17 cellular contexts compared by ENCODE assay signal in genomic region chr21:36839123-36839522, GRCh38.
DNase-seq lines count a peak whose midpoint lies in the region; ATAC-seq and TF ChIP-seq lines count a peak whose summit lies in the region.
"Had no signal": no experiment of that assay in that cellular context is flagged by ENCODE, and none has a peak within 500 bp of the region (broad histone marks: within the 10 kb centered on the region; RNA-seq: fewer than 3 reads in every experiment).

No MANE protein-coding gene starts in this region.

- H3K36me3 ChIP-seq in left lung (no peaks in the 10 kb centered on the region), trophoblast cell (ENCODE audit: control insufficient read depth in 1 of 2, insufficient read depth in 2 of 2, low read length in 2 of 2) (no peaks in the 10 kb centered on the region)
- H3K36me3 ChIP-seq: adrenal gland, prostate gland, transverse colon had no signal

- peak; percentile 57 for ATAC-seq in left lung
- ATAC-seq in HG03439 (IDR thresholded peaks at IDR 0.05; ENCODE audit: unreplicated experiment): no peak

- no peaks in the 10 kb centered on the region for H3K27me3 ChIP-seq in left lung
- no peaks in the 10 kb centered on the region for H3K27me3 ChIP-seq in trophoblast cell (ENCODE audit: insufficient read depth, low read length)
- H3K27me3 ChIP-seq: adrenal gland, transverse colon had no signal

- H4K8ac ChIP-seq in trophoblast cell (ENCODE audit: low read depth, low read length): no peak overlapping the region

- no peak overlapping the region for H2BK12ac ChIP-seq in trophoblast cell (ENCODE audit: low read length)

- DNase-seq in AG10803 (ENCODE audit: low read depth): peak; percentile 36
- DNase-seq in NCI-H69 (lab: John Stamatoyannopoulos, UW): peak; percentile 57
- peak; percentile 22 to 67 for DNase-seq in cardiac fibroblast (ENCODE audit: low read depth in 2 of 2)
- DNase-seq in left lung: no peak
- no peak for DNase-seq in NCI-H2081 treated with DMSO at 0.1 percent for 48 hours (lab: John Stamatoyannopoulos, UW)
- no peak for DNase-seq in trophoblast cell
- no peak for DNase-seq in activated naive CD4-positive, alpha-beta T cell treated with anti-CD3 and anti-CD28 coated beads for 36 hours
- DNase-seq: activated CD4-positive, alpha-beta T cell treated with anti-CD3 and anti-CD28 coated beads, Interleukin-2, amount 10 ng/mL, durations not matched to agents 7 days and 5 days; activated T-cell treated with anti-CD3 and anti-CD28 coated beads, Interleukin-2, amount 50 U/mL, for 1 hour; kidney; NCI-H446 treated with DMSO at 0.1 percent for 48 hours; stimulated activated CD4-positive, alpha-beta T cell treated with anti-CD3 and anti-CD28 coated beads, Interleukin-1b, Interleukin-23, amount 100 ng/mL, for 48 hours; transverse colon had no signal

- H2BK5ac ChIP-seq in trophoblast cell (ENCODE audit: low read depth, low read length, poor library complexity): no peak overlapping the region

- no peak overlapping the region for H3K14ac ChIP-seq in trophoblast cell (ENCODE audit: low read length)

- no peak overlapping the region for H3K4ac ChIP-seq in trophoblast cell (ENCODE audit: low read depth, low read length)

- H2AFZ ChIP-seq in trophoblast cell (ENCODE audit: insufficient read depth, low read length, poor library complexity): no peak overlapping the region

- CTCF ChIA-PET in activated naive CD4-positive, alpha-beta T cell treated with anti-CD3 and anti-CD28 coated beads for 36 hours (lab: Charles Lee): interaction anchor here (0.6 kb wide), 1 partner anchor 209 kb away, joined by 3 read pairs; no protein-coding TSS in a partner anchor

- H3K4me1 Mint-ChIP-seq in activated naive CD4-positive, alpha-beta T cell treated with anti-CD3 and anti-CD28 coated beads for 36 hours (ENCODE audit: low read depth): no peaks in the 10 kb centered on the region
- H3K4me1 Mint-ChIP-seq: activated CD4-positive, alpha-beta T cell treated with anti-CD3 and anti-CD28 coated beads, Interleukin-2, amount 10 ng/mL, durations not matched to agents 7 days and 5 days; B cell had no signal

- no peak overlapping the region for H2AK5ac ChIP-seq in trophoblast cell (ENCODE audit: low read length)

- H3K27ac ChIP-seq in left lung (no peak overlapping the region), trophoblast cell (ENCODE audit: low read depth, low read length) (no peak overlapping the region)
- H3K27ac ChIP-seq: adrenal gland, prostate gland, transverse colon had no signal

- no peaks in the 10 kb centered on the region for H3K36me3 Mint-ChIP-seq in activated naive CD4-positive, alpha-beta T cell treated with anti-CD3 and anti-CD28 coated beads for 36 hours (ENCODE audit: low read depth)

- no peak overlapping the region for H3K27ac Mint-ChIP-seq in activated naive CD4-positive, alpha-beta T cell treated with anti-CD3 and anti-CD28 coated beads for 36 hours
- H3K27ac Mint-ChIP-seq: activated CD4-positive, alpha-beta T cell treated with anti-CD3 and anti-CD28 coated beads, Interleukin-2, amount 10 ng/mL, durations not matched to agents 7 days and 5 days; B cell had no signal

- H3K79me2 ChIP-seq in trophoblast cell (ENCODE audit: control insufficient read depth, insufficient read depth, low read length, poor library complexity): no peaks in the 10 kb centered on the region

- no peak overlapping the region for H4K91ac ChIP-seq in trophoblast cell (ENCODE audit: low read depth, low read length)

- H3K4me2 ChIP-seq in trophoblast cell (ENCODE audit: low read length): no peak overlapping the region

- no CpG with 5 or more reads among the region's 6 CpGs for WGBS in trophoblast cell (ENCODE audit: extremely low coverage, insufficient coverage, insufficient read length)

- H3K79me1 ChIP-seq in trophoblast cell (ENCODE audit: low read length): no peaks in the 10 kb centered on the region

- H3K27me3 Mint-ChIP-seq in activated naive CD4-positive, alpha-beta T cell treated with anti-CD3 and anti-CD28 coated beads for 36 hours (ENCODE audit: low read depth): no peaks in the 10 kb centered on the region
- H3K27me3 Mint-ChIP-seq: activated CD4-positive, alpha-beta T cell treated with anti-CD3 and anti-CD28 coated beads, Interleukin-2, amount 10 ng/mL, durations not matched to agents 7 days and 5 days; B cell had no signal

- H3K4me1 ChIP-seq in left lung (no peaks in the 10 kb centered on the region), trophoblast cell (ENCODE audit: control insufficient read depth in 1 of 2, insufficient read depth in 2 of 2, low read length in 2 of 2) (no peaks in the 10 kb centered on the region)
- H3K4me1 ChIP-seq: adrenal gland, prostate gland had no signal

- no peak overlapping the region for H3K23ac ChIP-seq in trophoblast cell (ENCODE audit: low read length)

- H3K9me3 Mint-ChIP-seq in activated naive CD4-positive, alpha-beta T cell treated with anti-CD3 and anti-CD28 coated beads for 36 hours: no peaks in the 10 kb centered on the region
- H3K9me3 Mint-ChIP-seq: activated CD4-positive, alpha-beta T cell treated with anti-CD3 and anti-CD28 coated beads, Interleukin-2, amount 10 ng/mL, durations not matched to agents 7 days and 5 days had no signal

- no peak overlapping the region for H4K12ac ChIP-seq in trophoblast cell (ENCODE audit: low read depth, low read length)

- H3K9ac ChIP-seq in trophoblast cell (ENCODE audit: low read length): no peak overlapping the region

- H2BK120ac ChIP-seq in trophoblast cell (ENCODE audit: insufficient read depth, low read length, poor library complexity): no peak overlapping the region

- H3K4me3 ChIP-seq in AG10803 (ENCODE audit: low read length) (no peak overlapping the region), cardiac fibroblast (replicated peaks in 1 of 2; ENCODE audit: low read depth in 2 of 2, low read length in 2 of 2) (no peak overlapping the region), left lung (no peak overlapping the region), trophoblast cell (ENCODE audit: low read depth, low read length) (no peak overlapping the region)
- H3K4me3 ChIP-seq: adrenal gland, prostate gland, transverse colon had no signal

- intact Hi-C loops in left lung (cut with DNase I): no loop called here
- intact Hi-C loops in activated naive CD4-positive, alpha-beta T cell treated with anti-CD3 and anti-CD28 coated beads for 36 hours (cut with micrococcal nuclease): no loop called here

- TF ChIP-seq CTCF in AG10803 (conservative IDR thresholded peaks at IDR 0.05; ENCODE audit: low read length) (no peak), cardiac fibroblast (IDR thresholded peaks at IDR 0.05; ENCODE audit: low read depth, low read length) (no peak), left lung (IDR thresholded peaks at IDR 0.05) (no peak)

- H3K4me3 Mint-ChIP-seq in activated naive CD4-positive, alpha-beta T cell treated with anti-CD3 and anti-CD28 coated beads for 36 hours: no peak overlapping the region
- H3K4me3 Mint-ChIP-seq: activated CD4-positive, alpha-beta T cell treated with anti-CD3 and anti-CD28 coated beads, Interleukin-2, amount 10 ng/mL, durations not matched to agents 7 days and 5 days; B cell had no signal

- no peaks in the 10 kb centered on the region for H3K9me3 ChIP-seq in left lung
- no peaks in the 10 kb centered on the region for H3K9me3 ChIP-seq in trophoblast cell (ENCODE audit: insufficient read depth, low read depth, low read length)
- H3K9me3 ChIP-seq: adrenal gland, prostate gland, transverse colon had no signal

- no peak overlapping the region for H3K18ac ChIP-seq in trophoblast cell (ENCODE audit: low read length)

Comparison
In these comparisons a context has a peak if more than half of its experiments do, and no peak if none do; other contexts are left out.
1. DNase-seq: peak in AG10803 (single experiment), NCI-H69 (single experiment) and cardiac fibroblast (2 of 2); none in left lung (0 of 2), NCI-H2081 treated with DMSO at 0.1 percent for 48 hours (single experiment), trophoblast cell (0 of 2) and activated naive CD4-positive, alpha-beta T cell treated with anti-CD3 and anti-CD28 coated beads for 36 hours (single experiment).